Comparison of ENCODE assay signal across 26 cellular contexts in the genomic region with DNA sequence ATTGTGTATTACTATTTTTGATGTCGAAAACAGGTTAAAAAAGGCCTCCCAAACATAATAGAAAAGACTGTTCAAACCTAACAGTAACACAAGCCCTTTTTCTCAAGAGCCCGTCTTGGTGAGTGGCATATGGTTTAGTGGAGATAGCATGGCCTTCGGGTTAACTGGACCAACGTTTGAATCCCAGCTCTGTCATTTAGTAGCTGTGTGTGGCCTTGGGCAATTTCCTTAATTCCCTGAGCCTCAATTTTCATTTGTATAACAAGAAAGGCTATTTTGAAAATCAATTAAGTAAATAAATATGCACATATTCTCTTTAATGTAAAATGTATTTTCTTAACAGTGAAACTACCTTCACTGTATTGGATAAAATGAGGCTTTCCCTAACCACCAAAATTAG.
"Had no signal": no experiment of that assay in that cellular context is flagged by ENCODE, and none has a peak within 500 bp of the region (broad histone marks: within the 10 kb centered on the region; RNA-seq: fewer than 3 reads in every experiment).

No MANE protein-coding gene starts in this region.

- H3K27ac ChIP-seq: brain microvascular endothelial cell, coronary artery, dorsolateral prefrontal cortex had no signal

- DNase-seq: activated CD4-positive, alpha-beta T cell treated with anti-CD3 and anti-CD28 coated beads for 1 hour; activated CD4-positive, alpha-beta T cell treated with anti-CD3 and anti-CD28 coated beads for 48 hours; activated CD4-positive, alpha-beta T cell treated with anti-CD3 and anti-CD28 coated beads, Interleukin-2, amount 50 U/mL, for 1 hour; activated CD4-positive, alpha-beta T cell treated with anti-CD3 and anti-CD28 coated beads, Interleukin-2, amount 50 U/mL, for 48 hours; activated CD8-positive, alpha-beta memory T cell treated with anti-CD3 and anti-CD28 coated beads for 24 hours; activated CD8-positive, alpha-beta T cell treated with anti-CD3 and anti-CD28 coated beads for 36 hours; activated effector memory CD4-positive, alpha-beta T cell treated with Interleukin-2 at 50 U/mL for 16 hours; activated gamma-delta T cell treated with Interleukin-2 at 50 U/mL for 16 hours; activated naive CD4-positive, alpha-beta T cell treated with anti-CD3 and anti-CD28 coated beads, Interleukin-2, amount 50 U/mL, for 16 hours; activated naive CD4-positive, alpha-beta T cell treated with Interleukin-2 at 50 U/mL for 16 hours; activated T-cell treated with anti-CD3 and anti-CD28 coated beads, Interleukin-2, amount 50 U/mL, for 4 hours; amniotic stem cell; anterior cingulate cortex; brain microvascular endothelial cell; dorsolateral prefrontal cortex; effector memory CD4-positive, alpha-beta T cell; endodermal cell; foreskin fibroblast; head of caudate nucleus; T-helper 2 cell had no signal

- FAIRE-seq: astrocyte, bronchial epithelial cell, frontal cortex had no signal

- H3K27me3 ChIP-seq: brain microvascular endothelial cell had no signal

- H3K36me3 ChIP-seq: brain microvascular endothelial cell had no signal

- ATAC-seq: activated CD8-positive, alpha-beta T cell treated with anti-CD3 and anti-CD28 coated beads for 36 hours; activated T-cell treated with anti-CD3 and anti-CD28 coated beads, Interleukin-2, amount 50 U/mL, for 4 hours; activated T-helper 17 cell treated with anti-CD3 and anti-CD28 coated beads, Interleukin-2, amount 50 U/mL, for 72 hours; esophagus mucosa had no signal

- H3K4me3 ChIP-seq: coronary artery, dorsolateral prefrontal cortex had no signal
